Comparison of ENCODE assay signal across 21 cellular contexts in genomic region chr2:96511851-96512250, GRCh38. TPM values are rescaled to one million over a fixed set of nuclear protein-coding genes. Genes with fewer than 3 reads are reported as not detected.
"Had no signal": no experiment of that assay in that cellular context is flagged by ENCODE, and none has a peak within 500 bp of the region (broad histone marks: within the 10 kb centered on the region; RNA-seq: fewer than 3 reads in every experiment).

No MANE protein-coding gene starts in this region.

- H3K9me3 ChIP-seq: ovary, suprapubic skin, thyroid gland, upper lobe of left lung, uterus had no signal

- H3K4me1 ChIP-seq: uterus had no signal

- H3K36me3 ChIP-seq: heart right ventricle, ovary, suprapubic skin, thyroid gland, upper lobe of left lung, uterus had no signal

- H3K4me3 Mint-ChIP-seq: naive thymus-derived CD8-positive, alpha-beta T cell had no signal

- H3K4me3 ChIP-seq: dorsolateral prefrontal cortex, heart right ventricle, mucosa of descending colon, ovary, suprapubic skin, thyroid gland, upper lobe of left lung, uterus had no signal

- H3K27ac ChIP-seq: dorsolateral prefrontal cortex, heart right ventricle, ovary, suprapubic skin, thyroid gland, upper lobe of left lung, uterus had no signal

- H3K27ac Mint-ChIP-seq: naive thymus-derived CD8-positive, alpha-beta T cell; progenitor cell of endocrine pancreas had no signal

- DNase-seq: cortex of kidney; dorsolateral prefrontal cortex; effector CD8-positive, alpha-beta T cell; heart right ventricle; hypothalamus; kidney glomerular epithelial cell; mucosa of descending colon; naive thymus-derived CD8-positive, alpha-beta T cell; ovary; small intestine; stimulated activated CD4-positive, alpha-beta T cell treated with anti-CD3 and anti-CD28 coated beads, Interleukin-12 subunit alpha, Interleukin-12 subunit beta, amount 100 ng/mL, for 4 hours; stimulated activated naive CD8-positive, alpha-beta T cell treated with anti-CD3 and anti-CD28 coated beads, Interleukin-15, Interleukin-2, amounts not matched to agents 100 U/mL and 50 U/mL, for 24 hours; thyroid gland; upper lobe of left lung; uterus had no signal

- H3K27me3 ChIP-seq: dorsolateral prefrontal cortex, heart right ventricle, ovary, suprapubic skin, thyroid gland, upper lobe of left lung, uterus had no signal

RNA-seq across cellular contexts. Expression of gene NEURL3, which starts 6.7 kb away (rescaled TPM):
- total RNA-seq: esophagus mucosa, fibroblast of lung, frontal cortex, ovary, uterus had no signal
- polyA plus RNA-seq: fibroblast of lung, neural cell had no signal

RNA-seq across cellular contexts. Expression of gene ARID5A, which starts 24.7 kb away (rescaled TPM):
- polyA plus RNA-seq: neural cell had no signal
